ENCODE assay signal across 8 cellular contexts in the genomic region with DNA sequence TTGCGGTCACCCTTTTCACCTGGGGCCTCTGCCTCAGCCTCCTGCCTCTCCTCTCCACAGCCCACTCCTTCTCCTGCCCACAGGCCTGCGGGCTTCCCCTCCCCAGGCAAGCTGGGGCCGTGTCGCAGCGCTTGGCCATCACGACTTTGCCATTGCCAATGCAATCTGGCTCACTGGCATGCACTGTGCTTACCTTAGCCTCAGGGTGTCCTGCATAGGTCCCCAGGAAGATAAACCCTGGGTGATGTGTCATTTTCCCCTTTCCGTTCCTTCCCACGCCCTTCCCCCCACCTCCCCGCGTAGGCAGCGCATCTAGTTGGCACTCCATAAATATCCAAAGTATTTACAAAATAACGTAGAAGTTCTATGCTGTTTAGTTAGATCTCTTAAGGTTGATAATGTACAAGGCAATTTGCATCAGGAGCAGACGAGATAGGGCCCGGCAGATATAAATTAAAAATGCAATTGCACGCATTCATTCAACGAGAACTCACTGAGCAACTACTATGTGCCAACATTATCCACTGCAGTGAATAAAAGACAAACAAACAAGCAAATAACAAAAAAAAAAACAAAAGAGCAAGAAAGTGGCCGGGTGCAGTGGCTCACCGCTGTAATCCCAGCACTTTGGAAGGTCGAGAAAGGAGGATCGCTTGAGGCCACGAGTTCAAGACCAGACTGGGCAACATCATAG. TPM values are rescaled to one million over a fixed set of nuclear protein-coding genes. Genes with fewer than 3 reads are reported as not detected.
A peak's percentile ranks its signal among the peaks of the same experiment; 100 is the strongest.
DNase-seq lines count a peak whose midpoint lies in the region; ATAC-seq and TF ChIP-seq lines count a peak whose summit lies in the region.

No MANE protein-coding gene starts in this region.

- TF ChIP-seq EP300 in upper lobe of left lung (IDR thresholded peaks at IDR 0.05), result no peak

- ATAC-seq in lower lobe of right lung (no peak), upper lobe of left lung (ENCODE audit: low FRiP score in 2 of 2) (no peak), HG03520 (IDR thresholded peaks at IDR 0.05; ENCODE audit: unreplicated experiment) (no peak)

- H3K4me1 ChIP-seq in cardiac muscle cell (ENCODE audit: low read depth) (peaks cover 3% of the 10 kb centered on the region), lower lobe of right lung (peaks cover 49% of the 10 kb centered on the region), upper lobe of left lung (peaks cover 28 to 52% (median 36%) of the 10 kb centered on the region in 4 donors)

- H3K9me3 ChIP-seq in cardiac muscle cell (ENCODE audit: low read depth), result no peaks in the 10 kb centered on the region
- no peaks in the 10 kb centered on the region for H3K9me3 ChIP-seq in lower lobe of right lung
- H3K9me3 ChIP-seq in upper lobe of left lung, result no peaks in the 10 kb centered on the region

- intact Hi-C loops in cardiac septum (cut with DNase I), result loop anchor here (2.0 to 5.0 kb wide), 2 partner anchors 66 to 68 kb away; a partner anchor contains a TSS
- intact Hi-C loops in lower lobe of right lung (cut with DNase I), result no loop called here

- no peak for TF ChIP-seq POLR2A in upper lobe of left lung (IDR thresholded peaks at IDR 0.05)

- H3K4me3 ChIP-seq in cardiac muscle cell, result peak overlapping the region; percentile 64
- peak overlapping the region; percentile 90 for H3K4me3 ChIP-seq in astrocyte of the cerebellum (ENCODE audit: low read depth, low read length)
- H3K4me3 ChIP-seq in lower lobe of right lung, result peak overlapping the region; percentile 97
- peak overlapping the region; percentile 78 to 97 (median 82) for H3K4me3 ChIP-seq in upper lobe of left lung

- in situ Hi-C loops in astrocyte of the cerebellum (cut with HindIII; ENCODE audit: low sequenced_read_pairs), result no loop called here

- H3K27ac ChIP-seq in cardiac muscle cell (no peak overlapping the region), lower lobe of right lung (peak overlapping the region; percentile 97), upper lobe of left lung (peak overlapping the region; percentile 88 to 96 (median 94))

- no peak for DNase-seq in cardiac muscle cell (ENCODE audit: low read depth in 1 of 2, low spot score in 1 of 2)
- DNase-seq in cardiac septum (ENCODE audit: low spot score), result no peak
- no peak for DNase-seq in astrocyte of the cerebellum (ENCODE audit: low read depth)
- no peak for DNase-seq in lower lobe of right lung
- no peak for DNase-seq in upper lobe of left lung
- no peak for DNase-seq in NCI-H345 (lab: John Stamatoyannopoulos, UW)
- DNase-seq in GM10248 (ENCODE audit: extremely low spot score), result no peak

- 56 to 57% methylated on average over 21 of the region's 21 CpGs for WGBS in upper lobe of left lung, 2 donors

- CTCF ChIA-PET in GM10248 (lab: Yijun Ruan, JAX), result interaction anchor here (0.8 to 9.0 kb wide), 6 partner anchors 13 to 631 kb away, joined by 3 to 168 read pairs (median 6); no protein-coding TSS in a partner anchor

- peaks cover 20% of the 10 kb centered on the region for H3K36me3 ChIP-seq in cardiac muscle cell
- peaks cover 21% of the 10 kb centered on the region for H3K36me3 ChIP-seq in lower lobe of right lung
- H3K36me3 ChIP-seq in upper lobe of left lung, result peaks cover 8 to 25% (median 19%) of the 10 kb centered on the region in 4 donors

- no peak for TF ChIP-seq CTCF in cardiac muscle cell (IDR thresholded peaks at IDR 0.05; ENCODE audit: low read depth, low read length)
- no peak for TF ChIP-seq CTCF in astrocyte of the cerebellum (IDR thresholded peaks at IDR 0.05; ENCODE audit: low read depth, low read length, missing control alignments)
- no peak for TF ChIP-seq CTCF in lower lobe of right lung (IDR thresholded peaks at IDR 0.05)
- TF ChIP-seq CTCF in upper lobe of left lung (IDR thresholded peaks at IDR 0.05), result no peak
- TF ChIP-seq CTCF in GM10248 (IDR thresholded peaks at IDR 0.05; ENCODE audit: control extremely low read depth, extremely low read depth, low read depth, missing control alignments), result no peak

- H3K27me3 ChIP-seq in cardiac muscle cell (no peaks in the 10 kb centered on the region), lower lobe of right lung (ENCODE audit: low read depth) (no peaks in the 10 kb centered on the region), upper lobe of left lung (no peaks in the 10 kb centered on the region)

- POLR2A ChIA-PET in GM10248 (lab: Yijun Ruan, JAX), result interaction anchor here (1.9 kb wide), 1 partner anchor 68 kb away, joined by 8 read pairs; a partner anchor contains a TSS

RNA-seq across cellular contexts. Expression of a gene that starts 1.0 kb away (rescaled TPM):
- total RNA-seq in cardiac muscle cell, result 114 and 137 TPM in 2 replicates
- 128 and 154 TPM in 2 replicates for polyA plus RNA-seq in cardiac muscle cell
- total RNA-seq in cardiac septum, result 122 TPM
- 150 TPM for total RNA-seq in lower lobe of right lung
- total RNA-seq in upper lobe of left lung, result 100 to 1,000 TPM; 108 to 191 (median 171) TPM

RNA-seq across cellular contexts. Expression of a gene that starts 30.2 kb away (rescaled TPM):
- total RNA-seq in cardiac muscle cell, result 45.2 and 50.9 TPM in 2 replicates
- polyA plus RNA-seq in cardiac muscle cell, result 53.0 and 59.8 TPM in 2 replicates
- 32.9 TPM for total RNA-seq in cardiac septum
- 28.1 TPM for total RNA-seq in lower lobe of right lung
- total RNA-seq in upper lobe of left lung, result 10 to 100 TPM; 27.0 to 38.0 (median 31.1) TPM
